In genomic region chr3:69290006-69290405, GRCh38 we compare ENCODE assay signal across 20 cellular contexts.
DNase-seq lines count a peak whose midpoint lies in the region; ATAC-seq, FAIRE-seq and TF ChIP-seq lines count a peak whose summit lies in the region.
"Had no signal": no experiment of that assay in that cellular context is flagged by ENCODE, and none has a peak within 500 bp of the region (broad histone marks: within the 10 kb centered on the region; RNA-seq: fewer than 3 reads in every experiment).

No MANE protein-coding gene starts in this region.

- peak; percentile 23 for DNase-seq in A172 (ENCODE audit: low spot score)
- DNase-seq in endothelial cell of umbilical vein (ENCODE audit: low read depth, low spot score) = peak; percentile 46
- peak; percentile 13 for DNase-seq in kidney tubule cell (ENCODE audit: low spot score)
- DNase-seq in GM13977 (ENCODE audit: low spot score) = no peak
- no peak for DNase-seq in tibial nerve (ENCODE audit: low spot score in 2 of 2)
- no peak for DNase-seq in NCI-H748 (lab: John Stamatoyannopoulos, UW; ENCODE audit: unreplicated experiment)
- DNase-seq: activated CD8-positive, alpha-beta memory T cell treated with anti-CD3 and anti-CD28 coated beads, Interleukin-2, amount 10 ng/mL, durations not matched to agents 7 days and 5 days; activated effector memory CD4-positive, alpha-beta T cell treated with anti-CD3 and anti-CD28 coated beads, Interleukin-2, amount 50 U/mL, for 16 hours; CD4-positive, alpha-beta memory T cell; cerebellar nuclear complex; MV-4-11; NCI-H1930; NCI-H510A; SIG-M5; stomach had no signal

- H3K4me2 ChIP-seq in endothelial cell of umbilical vein (ENCODE audit: insufficient read depth, low read length) = no peak overlapping the region

- dilution Hi-C loops in endothelial cell of umbilical vein (cut with MboI; ENCODE audit: extremely low pct_ligation_motif_present, low sequenced_read_pairs) = no loop called here

- H4K20me1 ChIP-seq in endothelial cell of umbilical vein (replicated peaks; ENCODE audit: control insufficient read depth, extremely low read depth, insufficient read depth, low read length) = no peaks in the 10 kb centered on the region

- no peaks in the 10 kb centered on the region for H3K9me1 ChIP-seq in endothelial cell of umbilical vein (replicated peaks; ENCODE audit: control insufficient read depth, extremely low read depth, insufficient read depth, low read length)

- WGBS in tibial nerve, 2 donors = 92 to 97% methylated on average over 5 of the region's 5 CpGs

- TF ChIP-seq POLR2A in endothelial cell of umbilical vein (IDR thresholded peaks at IDR 0.05; ENCODE audit: low read depth, low read length) (no peak), tibial nerve (IDR thresholded peaks at IDR 0.05) (no peak)

- H3K79me2 ChIP-seq in endothelial cell of umbilical vein (ENCODE audit: control insufficient read depth, insufficient read depth, low read length) = no peaks in the 10 kb centered on the region
- H3K79me2 ChIP-seq: parathyroid adenoma had no signal

- H2AFZ ChIP-seq in endothelial cell of umbilical vein (ENCODE audit: low read depth, low read length) = no peak overlapping the region
- H2AFZ ChIP-seq: parathyroid adenoma had no signal

- ATAC-seq in HG03469 (IDR thresholded peaks at IDR 0.05; ENCODE audit: unreplicated experiment) = no peak
- ATAC-seq: activated CD8-positive, alpha-beta memory T cell treated with anti-CD3 and anti-CD28 coated beads, Interleukin-2, amount 10 ng/mL, durations not matched to agents 7 days and 5 days; HCT116 had no signal

- H3K9ac ChIP-seq in endothelial cell of umbilical vein (replicated peaks; ENCODE audit: extremely low read depth, insufficient read depth, low read length) = no peak overlapping the region
- H3K9ac ChIP-seq: parathyroid adenoma had no signal

- no peak overlapping the region for H3K27ac ChIP-seq in HEK293 (ENCODE audit: extremely low read depth, low read depth, low read length)
- H3K27ac ChIP-seq in endothelial cell of umbilical vein (ENCODE audit: insufficient read depth, low read depth, low read length) = peak overlapping the region; percentile 56
- H3K27ac ChIP-seq in tibial nerve = no peak overlapping the region
- H3K27ac ChIP-seq: parathyroid adenoma, stomach had no signal

- H3K9me3 ChIP-seq in HEK293 (ENCODE audit: control insufficient read depth, insufficient read depth, low read depth, low read length) (no peaks in the 10 kb centered on the region), endothelial cell of umbilical vein (replicated peaks; ENCODE audit: control insufficient read depth, insufficient read depth, low read length) (no peaks in the 10 kb centered on the region), tibial nerve (no peaks in the 10 kb centered on the region)
- H3K9me3 ChIP-seq: stomach had no signal

- H3K27me3 ChIP-seq in endothelial cell of umbilical vein (ENCODE audit: control insufficient read depth in 2 of 2, insufficient read depth in 2 of 2, low read length in 2 of 2) (no peaks in the 10 kb centered on the region), tibial nerve (no peaks in the 10 kb centered on the region)
- H3K27me3 ChIP-seq: stomach had no signal

- TF ChIP-seq EP300 in tibial nerve (IDR thresholded peaks at IDR 0.05) = no peak

- H3K4me1 ChIP-seq in HEK293 (ENCODE audit: control insufficient read depth, insufficient read depth, low read length) (peaks cover 13% of the 10 kb centered on the region), endothelial cell of umbilical vein (ENCODE audit: control insufficient read depth, extremely low read depth, insufficient read depth, low read length) (peaks cover 32% of the 10 kb centered on the region), tibial nerve (peaks cover 0 to 21% (median 4%) of the 10 kb centered on the region in 4 donors)

- no TSS peak for BruUV-seq in endothelial cell of umbilical vein (replicated peaks; lab: Mats Ljungman, UMichigan)

- intact Hi-C loops in endothelial cell of umbilical vein (cut with micrococcal nuclease) = no loop called here

- in situ Hi-C loops in GM13977 (cut with MboI; ENCODE audit: low pct_unique_long_range_greater_than_20kb, low sequenced_read_pairs, unreplicated experiment) = no loop called here

- FAIRE-seq in endothelial cell of umbilical vein (lab: Jason Lieb, UNC) = no peak
- FAIRE-seq: GM19239 had no signal

- no peak overlapping the region for H3K4me3 ChIP-seq in HEK293 (ENCODE audit: low read depth, low read length)
- no peak overlapping the region for H3K4me3 ChIP-seq in endothelial cell of umbilical vein (replicated peaks in 1 of 3; ENCODE audit: insufficient read depth in 1 of 3, low read depth in 1 of 3, low read length in 3 of 3)
- no peak overlapping the region for H3K4me3 ChIP-seq in tibial nerve
- H3K4me3 ChIP-seq: stomach had no signal

- TF ChIP-seq CTCF in HEK293 (tag by site-specific recombination; IDR thresholded peaks at IDR 0.05) = no peak
- no peak for TF ChIP-seq CTCF in endothelial cell of umbilical vein (IDR thresholded peaks at IDR 0.05; ENCODE audit: extremely low read depth in 1 of 2, insufficient read depth in 1 of 2, low read depth in 1 of 2, low read length in 2 of 2)
- TF ChIP-seq CTCF in GM13977 (IDR thresholded peaks at IDR 0.05; ENCODE audit: extremely low read depth, insufficient read depth, missing control alignments) = no peak
- TF ChIP-seq CTCF in tibial nerve (IDR thresholded peaks at IDR 0.05) = no peak

- H3K36me3 ChIP-seq in HEK293 (ENCODE audit: control insufficient read depth in 2 of 2, insufficient read depth in 1 of 2, low read length in 2 of 2) (no peaks in the 10 kb centered on the region), endothelial cell of umbilical vein (ENCODE audit: control insufficient read depth in 2 of 2, extremely low read depth in 1 of 2, insufficient read depth in 2 of 2, low read length in 2 of 2) (peaks cover 0 to 9% of the 10 kb centered on the region in 2 experiments), tibial nerve (peaks cover 0 to 28% (median 0%) of the 10 kb centered on the region in 3 donors)
- H3K36me3 ChIP-seq: stomach had no signal

- POLR2A ChIA-PET in HEK293 (lab: Yijun Ruan, JAX) (no interaction called here), endothelial cell of umbilical vein (lab: Charles Lee) (no interaction called here)

- CTCF ChIA-PET in HEK293 (lab: Yijun Ruan, JAX) (no interaction called here), endothelial cell of umbilical vein (lab: Charles Lee) (interaction anchor here (1.5 to 3.6 kb wide), 6 partner anchors 9 to 132 kb away, joined by 5 to 39 read pairs (median 12); no protein-coding TSS in a partner anchor)

TF ChIP-seq in HEK293, 187 proteins besides CTCF, POLR2A, EP300 and RAD21:
- TF ChIP-seq FEZF1 (tag by site-specific recombination; IDR thresholded peaks at IDR 0.05) (peak; percentile 64; the same call in 1 of the 2 replicates), ZNF843 (tag by site-specific recombination; IDR thresholded peaks at IDR 0.05) (no peak)
TF ChIP-seq in HEK293: peak in this region for 1.

TF ChIP-seq in endothelial cell of umbilical vein, 7 proteins besides CTCF, POLR2A, EP300 and RAD21:
- peak; percentile 33 for TF ChIP-seq FOS (IDR thresholded peaks at IDR 0.05; ENCODE audit: borderline replicate concordance, insufficient read depth, low read length)
- TF ChIP-seq EZH2 (IDR thresholded peaks at IDR 0.05; ENCODE audit: borderline replicate concordance, low read depth, low read length, severe bottlenecking) = no peak

Comparison
In these comparisons a context has a peak if more than half of its experiments do, and no peak if none do; other contexts are left out.
1. DNase-seq: peak in A172 (single experiment), endothelial cell of umbilical vein (single experiment) and kidney tubule cell (single experiment); none in GM13977 (single experiment), tibial nerve (0 of 2) and NCI-H748 (single experiment).